In genomic region chr15:81270188-81270587, GRCh38 we compare ENCODE assay signal across 15 cellular contexts. TPM values are rescaled to one million over a fixed set of nuclear protein-coding genes. Genes with fewer than 3 reads are reported as not detected.
A peak's percentile ranks its signal among the peaks of the same experiment; 100 is the strongest.
DNase-seq lines count a peak whose midpoint lies in the region; ATAC-seq and TF ChIP-seq lines count a peak whose summit lies in the region.
"Had no signal": no experiment of that assay in that cellular context is flagged by ENCODE, and none has a peak within 500 bp of the region (broad histone marks: within the 10 kb centered on the region; RNA-seq: fewer than 3 reads in every experiment).

No MANE protein-coding gene starts in this region.

- H3K9ac ChIP-seq in neural progenitor cell: no peak overlapping the region

- H3K79me2 ChIP-seq in neural progenitor cell (ENCODE audit: low read depth): no peaks in the 10 kb centered on the region

- peak overlapping the region; percentile 66 for H3K27ac Mint-ChIP-seq in activated naive CD4-positive, alpha-beta T cell treated with anti-CD3 and anti-CD28 coated beads, Interleukin-2, amount 50 U/mL, for 24 hours
- H3K27ac Mint-ChIP-seq in activated naive CD4-positive, alpha-beta T cell treated with anti-CD3 and anti-CD28 coated beads for 36 hours: no peak overlapping the region
- peak overlapping the region in 2 of 3 donors; percentile 39 to 55 for H3K27ac Mint-ChIP-seq in CD4-positive, CD25-positive, alpha-beta regulatory T cell
- peak overlapping the region; percentile 53 for H3K27ac Mint-ChIP-seq in activated CD8-positive, alpha-beta T cell treated with anti-CD3 and anti-CD28 coated beads for 36 hours
- peak overlapping the region; percentile 28 for H3K27ac Mint-ChIP-seq in neural progenitor cell
- H3K27ac Mint-ChIP-seq: GM23338, H9 had no signal

- no peaks in the 10 kb centered on the region for H3K27me3 Mint-ChIP-seq in activated naive CD4-positive, alpha-beta T cell treated with anti-CD3 and anti-CD28 coated beads, Interleukin-2, amount 50 U/mL, for 24 hours
- H3K27me3 Mint-ChIP-seq in activated naive CD4-positive, alpha-beta T cell treated with anti-CD3 and anti-CD28 coated beads for 36 hours (ENCODE audit: low read depth): no peaks in the 10 kb centered on the region
- H3K27me3 Mint-ChIP-seq in CD4-positive, CD25-positive, alpha-beta regulatory T cell: no peaks in the 10 kb centered on the region
- H3K27me3 Mint-ChIP-seq in activated CD8-positive, alpha-beta T cell treated with anti-CD3 and anti-CD28 coated beads for 36 hours: peaks cover under 1% of the 10 kb centered on the region
- peaks cover 8% of the 10 kb centered on the region for H3K27me3 Mint-ChIP-seq in neural progenitor cell (ENCODE audit: insufficient read depth, low read depth)

- H3K4me1 ChIP-seq in CD4-positive, CD25-positive, alpha-beta regulatory T cell (ENCODE audit: control insufficient read depth, insufficient read depth, low read length, poor library complexity, severe bottlenecking): peaks cover 12% of the 10 kb centered on the region
- peaks cover 28% of the 10 kb centered on the region for H3K4me1 ChIP-seq in neural progenitor cell

- no peaks in the 10 kb centered on the region for H3K36me3 ChIP-seq in CD4-positive, CD25-positive, alpha-beta regulatory T cell (ENCODE audit: control insufficient read depth, insufficient read depth, low read length)
- H3K36me3 ChIP-seq in neural progenitor cell: no peaks in the 10 kb centered on the region

- peaks cover 8% of the 10 kb centered on the region for H3F3A ChIP-seq in neural progenitor cell (ENCODE audit: low read depth)

- no peaks in the 10 kb centered on the region for H3K27me3 ChIP-seq in CD4-positive, CD25-positive, alpha-beta regulatory T cell (ENCODE audit: control insufficient read depth, insufficient read depth, low read length)
- H3K27me3 ChIP-seq in neural progenitor cell: no peaks in the 10 kb centered on the region

- H3K27ac ChIP-seq in CD4-positive, CD25-positive, alpha-beta regulatory T cell (ENCODE audit: insufficient read depth, low read length, poor library complexity, severe bottlenecking): no peak overlapping the region
- H3K27ac ChIP-seq in neural progenitor cell: no peak overlapping the region

- H3K4me1 Mint-ChIP-seq in activated naive CD4-positive, alpha-beta T cell treated with anti-CD3 and anti-CD28 coated beads, Interleukin-2, amount 50 U/mL, for 24 hours: peaks cover 42% of the 10 kb centered on the region
- H3K4me1 Mint-ChIP-seq in activated naive CD4-positive, alpha-beta T cell treated with anti-CD3 and anti-CD28 coated beads for 36 hours (ENCODE audit: low read depth): peaks cover 34% of the 10 kb centered on the region
- H3K4me1 Mint-ChIP-seq in CD4-positive, CD25-positive, alpha-beta regulatory T cell: peaks cover 0 to 21% (median 17%) of the 10 kb centered on the region in 4 donors
- H3K4me1 Mint-ChIP-seq in activated CD8-positive, alpha-beta T cell treated with anti-CD3 and anti-CD28 coated beads for 36 hours (ENCODE audit: low read depth): peaks cover 54% of the 10 kb centered on the region
- H3K4me1 Mint-ChIP-seq in neural progenitor cell: peaks cover 30% of the 10 kb centered on the region

- H3K4me2 ChIP-seq in neural progenitor cell: peak overlapping the region; percentile 69
- H3K4me2 ChIP-seq: GM23338 had no signal

- no peak for ATAC-seq in CD4-positive, CD25-positive, alpha-beta regulatory T cell (ENCODE audit: low read depth in 2 of 2)
- ATAC-seq in activated CD8-positive, alpha-beta T cell treated with anti-CD3 and anti-CD28 coated beads for 36 hours: no peak
- no peak for ATAC-seq in GM21619 (IDR thresholded peaks at IDR 0.05; ENCODE audit: unreplicated experiment)
- ATAC-seq: CD8-positive, alpha-beta T cell; GM23338; HCT116 had no signal

- intact Hi-C loops in activated naive CD4-positive, alpha-beta T cell treated with anti-CD3 and anti-CD28 coated beads for 36 hours (cut with micrococcal nuclease): loop anchor here (10.0 kb wide), 1 partner anchor 215 kb away; no protein-coding TSS in a partner anchor
- intact Hi-C loops in activated CD8-positive, alpha-beta T cell treated with anti-CD3 and anti-CD28 coated beads for 36 hours (cut with micrococcal nuclease): loop anchor here (5.0 kb wide), 1 partner anchor 52 kb away; the partner anchor contains the start of gene STARD5

- TF ChIP-seq CTCF in activated CD8-positive, alpha-beta T cell treated with anti-CD3 and anti-CD28 coated beads for 36 hours (IDR thresholded peaks at IDR 0.05): no peak
- no peak for TF ChIP-seq CTCF in neural progenitor cell (IDR thresholded peaks at IDR 0.05)

- H2AFZ ChIP-seq in neural progenitor cell (replicated peaks): no peak overlapping the region

- no peak overlapping the region for H3K4me3 ChIP-seq in CD4-positive, CD25-positive, alpha-beta regulatory T cell (ENCODE audit: low read depth, low read length)
- peak overlapping the region; percentile 18 for H3K4me3 ChIP-seq in neural progenitor cell
- H3K4me3 ChIP-seq: GM23338 had no signal

- CTCF ChIA-PET in activated naive CD4-positive, alpha-beta T cell treated with anti-CD3 and anti-CD28 coated beads for 36 hours (lab: Charles Lee): interaction anchor here (1.1 to 5.1 kb wide), 2 partner anchors 131 to 293 kb away, joined by 3 to 74 read pairs; no protein-coding TSS in a partner anchor
- CTCF ChIA-PET in activated CD8-positive, alpha-beta T cell treated with anti-CD3 and anti-CD28 coated beads for 36 hours (lab: Charles Lee): interaction anchor here (0.8 to 6.4 kb wide), 7 partner anchors 10 to 279 kb away, joined by 3 to 195 read pairs (median 4); no protein-coding TSS in a partner anchor

- POLR2A ChIA-PET in activated CD8-positive, alpha-beta T cell treated with anti-CD3 and anti-CD28 coated beads for 36 hours (lab: Charles Lee): interaction anchor here (0.7 kb wide), 1 partner anchor 16 kb away, joined by 3 read pairs; no protein-coding TSS in a partner anchor

- H4K20me1 ChIP-seq in neural progenitor cell (ENCODE audit: low read depth): no peaks in the 10 kb centered on the region

- no peak for DNase-seq in activated naive CD4-positive, alpha-beta T cell treated with anti-CD3 and anti-CD28 coated beads for 36 hours
- no peak for DNase-seq in CD4-positive, CD25-positive, alpha-beta regulatory T cell
- no peak for DNase-seq in activated CD8-positive, alpha-beta T cell treated with anti-CD3 and anti-CD28 coated beads for 36 hours
- DNase-seq in neural progenitor cell (ENCODE audit: low spot score): no peak
- no peak for DNase-seq in stimulated activated CD4-positive, alpha-beta T cell treated with anti-CD3 and anti-CD28 coated beads, Interleukin-12 subunit alpha, Interleukin-12 subunit beta, amount 100 ng/mL, for 4 hours
- DNase-seq: C1 segment of cervical spinal cord; Caco-2; CD8-positive, alpha-beta T cell; DMS153; DND-41; H9 had no signal

- no peaks in the 10 kb centered on the region for H3K9me3 Mint-ChIP-seq in activated naive CD4-positive, alpha-beta T cell treated with anti-CD3 and anti-CD28 coated beads, Interleukin-2, amount 50 U/mL, for 24 hours
- H3K9me3 Mint-ChIP-seq in activated naive CD4-positive, alpha-beta T cell treated with anti-CD3 and anti-CD28 coated beads for 36 hours: no peaks in the 10 kb centered on the region
- H3K9me3 Mint-ChIP-seq in CD4-positive, CD25-positive, alpha-beta regulatory T cell: peaks cover 0 to 1% (median 0%) of the 10 kb centered on the region in 7 donors
- no peaks in the 10 kb centered on the region for H3K9me3 Mint-ChIP-seq in activated CD8-positive, alpha-beta T cell treated with anti-CD3 and anti-CD28 coated beads for 36 hours
- no peaks in the 10 kb centered on the region for H3K9me3 Mint-ChIP-seq in neural progenitor cell
- H3K9me3 Mint-ChIP-seq: CD8-positive, alpha-beta T cell; GM23338; H9 had no signal

- H3K9me3 ChIP-seq in CD4-positive, CD25-positive, alpha-beta regulatory T cell (ENCODE audit: control insufficient read depth in 2 of 2, low read length in 2 of 2): no peaks in the 10 kb centered on the region
- no peaks in the 10 kb centered on the region for H3K9me3 ChIP-seq in neural progenitor cell (ENCODE audit: low read depth)
- H3K9me3 ChIP-seq: Caco-2 had no signal

- H3K36me3 Mint-ChIP-seq in activated naive CD4-positive, alpha-beta T cell treated with anti-CD3 and anti-CD28 coated beads, Interleukin-2, amount 50 U/mL, for 24 hours: no peaks in the 10 kb centered on the region
- no peaks in the 10 kb centered on the region for H3K36me3 Mint-ChIP-seq in activated naive CD4-positive, alpha-beta T cell treated with anti-CD3 and anti-CD28 coated beads for 36 hours (ENCODE audit: low read depth)
- no peaks in the 10 kb centered on the region for H3K36me3 Mint-ChIP-seq in CD4-positive, CD25-positive, alpha-beta regulatory T cell
- peaks cover 2% of the 10 kb centered on the region for H3K36me3 Mint-ChIP-seq in activated CD8-positive, alpha-beta T cell treated with anti-CD3 and anti-CD28 coated beads for 36 hours (ENCODE audit: low read depth)
- no peaks in the 10 kb centered on the region for H3K36me3 Mint-ChIP-seq in neural progenitor cell
- H3K36me3 Mint-ChIP-seq: CD8-positive, alpha-beta T cell had no signal

- no peak overlapping the region for H3K4me3 Mint-ChIP-seq in activated naive CD4-positive, alpha-beta T cell treated with anti-CD3 and anti-CD28 coated beads, Interleukin-2, amount 50 U/mL, for 24 hours
- H3K4me3 Mint-ChIP-seq in activated naive CD4-positive, alpha-beta T cell treated with anti-CD3 and anti-CD28 coated beads for 36 hours: no peak overlapping the region
- no peak overlapping the region for H3K4me3 Mint-ChIP-seq in CD4-positive, CD25-positive, alpha-beta regulatory T cell
- H3K4me3 Mint-ChIP-seq in activated CD8-positive, alpha-beta T cell treated with anti-CD3 and anti-CD28 coated beads for 36 hours: no peak overlapping the region
- H3K4me3 Mint-ChIP-seq in neural progenitor cell: no peak overlapping the region
- H3K4me3 Mint-ChIP-seq: CD8-positive, alpha-beta T cell; GM23338; H9 had no signal

RNA-seq across cellular contexts. Expression of gene STARD5, which starts 53.8 kb away (rescaled TPM):
- total RNA-seq in activated naive CD4-positive, alpha-beta T cell treated with anti-CD3 and anti-CD28 coated beads for 36 hours: 10 to 100 TPM; 10.1 to 11.7 TPM
- 6.6 TPM for total RNA-seq in CD4-positive, CD25-positive, alpha-beta regulatory T cell
- polyA plus RNA-seq in CD4-positive, CD25-positive, alpha-beta regulatory T cell: 1 to 10 TPM; 4.0 to 5.0 (median 4.1) TPM
- total RNA-seq in activated CD8-positive, alpha-beta T cell treated with anti-CD3 and anti-CD28 coated beads for 36 hours: 1 to 10 TPM; 6.7 to 6.9 TPM
- total RNA-seq in neural progenitor cell (ENCODE audit: low replicate concordance): 7.2 and 8.5 TPM in 2 replicates
